ENCODE assay signal across 20 cellular contexts in the genomic region with DNA sequence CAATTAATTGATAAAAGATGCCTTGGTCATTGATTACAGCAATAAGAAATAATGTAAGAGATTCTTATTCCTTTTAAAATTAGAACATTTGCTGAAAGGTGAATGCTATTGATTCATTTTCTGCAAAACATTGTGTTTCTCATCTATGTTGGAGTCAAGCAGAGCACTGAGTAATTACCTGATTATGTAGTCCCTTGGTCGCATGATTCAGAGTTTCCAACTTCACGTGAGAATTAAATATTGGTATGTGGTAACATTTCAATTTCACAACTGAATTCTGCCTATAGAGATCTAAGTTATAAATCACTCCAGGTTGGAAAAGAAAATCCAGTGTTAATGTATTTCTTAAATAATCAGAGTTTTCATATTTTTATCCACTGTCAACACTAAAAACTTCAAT.
"Had no signal": no experiment of that assay in that cellular context is flagged by ENCODE, and none has a peak within 500 bp of the region (broad histone marks: within the 10 kb centered on the region; RNA-seq: fewer than 3 reads in every experiment).

No MANE protein-coding gene starts in this region.

- H3K27me3 ChIP-seq: hepatocyte, spleen, testis, uterus had no signal

- H3K4me3 ChIP-seq: hepatocyte, spleen, testis, uterus had no signal

- DNase-seq: activated CD4-positive, alpha-beta memory T cell treated with anti-CD3 and anti-CD28 coated beads, Interleukin-2, amount 10 ng/mL, durations not matched to agents 7 days and 5 days; activated CD4-positive, alpha-beta T cell treated with anti-CD3 and anti-CD28 coated beads for 48 hours; activated effector memory CD4-positive, alpha-beta T cell treated with anti-CD3 and anti-CD28 coated beads, Interleukin-2, amount 50 U/mL, for 16 hours; activated naive CD4-positive, alpha-beta T cell treated with anti-CD3 and anti-CD28 coated beads, Interleukin-2, amount 50 U/mL, for 16 hours; activated naive CD8-positive, alpha-beta T cell treated with anti-CD3 and anti-CD28 coated beads, Interleukin-2, amount 50 U/mL, for 24 hours; aorta; cortex of kidney; endodermal cell; foreskin melanocyte; left ventricle myocardium superior; mammary epithelial cell; naive thymus-derived CD8-positive, alpha-beta T cell; spleen; stimulated activated CD4-positive, alpha-beta T cell treated with anti-CD3 and anti-CD28 coated beads, Interleukin-4, amount 100 ng/mL, for 1 hour; stimulated activated naive CD4-positive, alpha-beta T cell; testis; trophoblast cell; uterus had no signal

- H3K36me3 ChIP-seq: spleen, uterus had no signal

- H3K4me1 ChIP-seq: spleen, testis, uterus had no signal

- H3K27ac ChIP-seq: epithelial cell of prostate, hepatocyte, spleen, testis, uterus had no signal

- H3K9me3 ChIP-seq: spleen, testis, uterus had no signal
